Comparison of ENCODE assay signal across 24 cellular contexts in genomic region chr1:119294728-119295127, GRCh38.
DNase-seq lines count a peak whose midpoint lies in the region; ATAC-seq and TF ChIP-seq lines count a peak whose summit lies in the region.
"Had no signal": no experiment of that assay in that cellular context is flagged by ENCODE, and none has a peak within 500 bp of the region (broad histone marks: within the 10 kb centered on the region; RNA-seq: fewer than 3 reads in every experiment).

No MANE protein-coding gene starts in this region.

- H3K9me3 ChIP-seq in BLaER1, result no peaks in the 10 kb centered on the region
- no peaks in the 10 kb centered on the region for H3K9me3 ChIP-seq in HCT116 (ENCODE audit: control insufficient read depth in 1 of 2, insufficient read depth in 1 of 2, low read depth in 1 of 2, low read length in 2 of 2)
- H3K9me3 ChIP-seq: A549, stomach, uterus had no signal

- H3K9me2 ChIP-seq in HCT116 (ENCODE audit: insufficient read depth), result no peaks in the 10 kb centered on the region

- H3K4me1 ChIP-seq in BLaER1 (peaks cover 19% of the 10 kb centered on the region), HCT116 (ENCODE audit: control insufficient read depth in 1 of 2, insufficient read depth in 2 of 2, low read length in 2 of 2) (peaks cover 0 to 9% of the 10 kb centered on the region in 2 experiments; a peak in 1 of 4 replicates)
- H3K4me1 ChIP-seq: A549, stomach, uterus had no signal

- RAD21 ChIA-PET in HCT116 (lab: Charles Lee; ENCODE audit: low non-redundant PET in 1 of 2, low total read pairs in 2 of 2, uncharacterized antibody in 2 of 2, unreplicated experiment in 2 of 2), result no interaction called here

- H3K4me2 ChIP-seq in BLaER1, result peak overlapping the region; percentile 51
- H3K4me2 ChIP-seq in HCT116 (ENCODE audit: low read length), result no peak overlapping the region
- H3K4me2 ChIP-seq: A549 had no signal

- no TSS peak for BruUV-seq in HCT116 (replicated peaks; lab: Mats Ljungman, UMichigan)

- no peaks in the 10 kb centered on the region for H3K79me2 ChIP-seq in HCT116 (ENCODE audit: insufficient read depth, low read length)

- H3K36me3 ChIP-seq in BLaER1 (no peaks in the 10 kb centered on the region), HCT116 (ENCODE audit: control insufficient read depth in 1 of 2, insufficient read depth in 2 of 2, low read length in 2 of 2) (no peaks in the 10 kb centered on the region)
- H3K36me3 ChIP-seq: stomach, uterus had no signal

- H3K4me3 ChIP-seq in BLaER1 (no peak overlapping the region), HCT116 (replicated peaks in 1 of 2; ENCODE audit: low read depth in 1 of 2, low read length in 2 of 2) (no peak overlapping the region)
- H3K4me3 ChIP-seq: A549, stomach, uterus had no signal

- H2AFZ ChIP-seq in HCT116 (ENCODE audit: low read depth, low read length, poor library complexity, severe bottlenecking), result no peak overlapping the region

- TF ChIP-seq CTCF in HCT116 (IDR thresholded peaks at IDR 0.05 in 2 of 3, conservative IDR thresholded peaks at IDR 0.05 in 1 of 3; ENCODE audit: borderline replicate concordance in 1 of 3, insufficient read depth in 1 of 3, low read depth in 2 of 3, low read length in 2 of 3), result no peak

- TF ChIP-seq POLR2A in HCT116 (IDR thresholded peaks at IDR 0.05; ENCODE audit: borderline replicate concordance, extremely low read depth, insufficient read depth, insufficient read length), result no peak

- H4K20me1 ChIP-seq in BLaER1, result no peaks in the 10 kb centered on the region
- no peaks in the 10 kb centered on the region for H4K20me1 ChIP-seq in HCT116 (ENCODE audit: insufficient read depth)

- CTCF ChIA-PET in HCT116 (lab: Charles Lee), result interaction anchor here (2.7 kb wide), 1 partner anchor 20 kb away, joined by 8 read pairs; no protein-coding TSS in a partner anchor

- no peak for TF ChIP-seq RAD21 in HCT116 (IDR thresholded peaks at IDR 0.05; ENCODE audit: low read depth)

- intact Hi-C loops in HCT116 (cut with micrococcal nuclease), result no loop called here

- no peaks in the 10 kb centered on the region for H3K27me3 ChIP-seq in BLaER1
- peaks cover 19% of the 10 kb centered on the region for H3K27me3 ChIP-seq in HCT116 (ENCODE audit: insufficient read depth, low read length)
- H3K27me3 ChIP-seq: stomach, uterus had no signal

- DNase-seq in HCT116 (ENCODE audit: low read depth, low spot score) (no peak), OCI-M1 (lab: John Stamatoyannopoulos, UW) (peak; percentile 14), iPS-NIHi11 (ENCODE audit: low spot score) (peak; percentile 48), NCI-H524 (lab: John Stamatoyannopoulos, UW) (no peak)
- no peak for DNase-seq in effector CD8-positive, alpha-beta T cell (lab: John Stamatoyannopoulos, UW)
- DNase-seq: activated CD8-positive, alpha-beta memory T cell treated with anti-CD3 and anti-CD28 coated beads, Interleukin-2, amount 10 ng/mL, durations not matched to agents 7 days and 5 days; activated effector memory CD4-positive, alpha-beta T cell treated with Interleukin-2 at 50 U/mL for 16 hours; amygdala; CD4-positive, alpha-beta T cell; central memory CD4-positive, alpha-beta T cell; effector memory CD4-positive, alpha-beta T cell; EL; head of caudate nucleus; mammary epithelial cell; NCI-H345; SIG-M5; stomach; uterus had no signal

- POLR2A ChIA-PET in HCT116 (lab: Charles Lee), result no interaction called here

- ATAC-seq in HCT116 (no peak), HG03520 (IDR thresholded peaks at IDR 0.05; ENCODE audit: unreplicated experiment) (no peak), GM19324 (IDR thresholded peaks at IDR 0.05; ENCODE audit: low FRiP score, unreplicated experiment) (no peak)
- ATAC-seq: A549; activated CD8-positive, alpha-beta memory T cell treated with anti-CD3 and anti-CD28 coated beads, Interleukin-2, amount 10 ng/mL, durations not matched to agents 7 days and 5 days; natural killer cell treated with Interleukin-12 subunit alpha and Interleukin-12 subunit beta and Interleukin-15 and Interleukin-18, amount 100 ng/mL, for 72 hours had no signal

- H3K9ac ChIP-seq in BLaER1 (no peak overlapping the region), HCT116 (ENCODE audit: low read length) (no peak overlapping the region)

- H3K27ac ChIP-seq in BLaER1 (no peak overlapping the region), HCT116 (ENCODE audit: low read depth, low read length) (no peak overlapping the region)
- H3K27ac ChIP-seq: A549, HL-60, stomach, uterus had no signal

TF ChIP-seq in HCT116, 20 proteins besides CTCF, POLR2A, EP300 and RAD21:
- TF ChIP-seq ATF3 (IDR thresholded peaks at IDR 0.05) (no peak), TCF7L2 (IDR thresholded peaks at IDR 0.05; ENCODE audit: borderline replicate concordance, extremely low read depth, insufficient read depth, insufficient read length) (peak; percentile 88), SRF (IDR thresholded peaks at IDR 0.05; ENCODE audit: low read depth) (no peak)

Comparison
In these comparisons a context has a peak if more than half of its experiments do, and no peak if none do; other contexts are left out.
1. DNase-seq: peak in OCI-M1 (single experiment) and iPS-NIHi11 (single experiment); none in HCT116 (single experiment), effector CD8-positive, alpha-beta T cell (single experiment) and NCI-H524 (0 of 2).